ENCODE assay signal across 24 cellular contexts in the genomic region with DNA sequence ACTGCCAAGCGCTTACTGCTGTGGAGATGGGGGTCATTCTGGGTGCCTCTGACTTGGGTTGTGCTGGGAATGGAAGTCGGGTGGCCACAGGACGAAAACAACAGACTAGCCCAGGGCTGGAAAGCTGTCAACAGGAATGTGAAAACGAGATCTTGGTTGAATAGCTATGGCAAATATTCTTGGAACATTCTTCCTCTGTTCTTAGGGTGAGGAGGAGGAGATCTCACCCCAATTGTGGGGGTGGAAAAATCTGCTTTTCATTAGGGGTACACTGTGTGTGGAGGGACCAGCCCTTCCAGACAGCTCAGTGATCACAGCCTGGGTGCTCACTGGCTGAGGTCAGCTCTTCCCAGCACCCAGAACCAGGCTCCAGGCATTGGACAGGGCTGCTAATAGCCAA. TPM values are rescaled to one million over a fixed set of nuclear protein-coding genes. Genes with fewer than 3 reads are reported as not detected.
DNase-seq lines count a peak whose midpoint lies in the region; ATAC-seq and TF ChIP-seq lines count a peak whose summit lies in the region.
"Had no signal": no experiment of that assay in that cellular context is flagged by ENCODE, and none has a peak within 500 bp of the region (broad histone marks: within the 10 kb centered on the region; RNA-seq: fewer than 3 reads in every experiment).

No MANE protein-coding gene starts in this region.

- peaks cover 4% of the 10 kb centered on the region for H3K4me1 ChIP-seq in neural progenitor cell
- H3K4me1 ChIP-seq: prostate gland, uterus had no signal

- H3K4me3 ChIP-seq in AG09309 (ENCODE audit: control insufficient read depth, low read depth, low read length) (no peak overlapping the region), choroid plexus epithelial cell (ENCODE audit: low read depth, low read length) (no peak overlapping the region), neural progenitor cell (no peak overlapping the region), dorsolateral prefrontal cortex (no peak overlapping the region)
- H3K4me3 ChIP-seq: prostate gland, uterus had no signal

- H3K4me2 ChIP-seq in neural progenitor cell, result no peak overlapping the region

- no peaks in the 10 kb centered on the region for H3K36me3 Mint-ChIP-seq in neural progenitor cell
- H3K36me3 Mint-ChIP-seq: CD4-positive, alpha-beta memory T cell; naive thymus-derived CD8-positive, alpha-beta T cell had no signal

- H3K27ac ChIP-seq in neural progenitor cell, result no peak overlapping the region
- H3K27ac ChIP-seq in dorsolateral prefrontal cortex, result no peak overlapping the region
- H3K27ac ChIP-seq: prostate gland, uterus had no signal

- no peaks in the 10 kb centered on the region for H3K79me2 ChIP-seq in neural progenitor cell (ENCODE audit: low read depth)

- DNase-seq in AG09309 (ENCODE audit: low read depth) (peak; percentile 89), M059J (ENCODE audit: low read depth) (peak; percentile 51), choroid plexus epithelial cell (ENCODE audit: low read depth) (peak; percentile 55), neural progenitor cell (ENCODE audit: low spot score) (no peak), left colon (no peak), dorsolateral prefrontal cortex (no peak), NCI-H82 (lab: John Stamatoyannopoulos, UW) (no peak)
- DNase-seq in activated naive CD4-positive, alpha-beta T cell treated with anti-CD3 and anti-CD28 coated beads, Interleukin-2, amount 50 U/mL, for 16 hours, result no peak
- DNase-seq: activated CD4-positive, alpha-beta T cell treated with anti-CD3 and anti-CD28 coated beads, Interleukin-2, amount 50 U/mL, for 1 hour; activated naive CD4-positive, alpha-beta T cell; activated T-cell treated with anti-CD3 and anti-CD28 coated beads for 4 hours; anterior cingulate cortex; CD4-positive, alpha-beta memory T cell; DND-41; foreskin melanocyte; hypothalamus; KG1; mammary epithelial cell; naive thymus-derived CD8-positive, alpha-beta T cell; NCI-H1048; NCI-H524 treated with DMSO at 0.1 percent for 48 hours; stimulated activated CD8-positive, alpha-beta memory T cell treated with anti-CD3 and anti-CD28 coated beads, Interleukin-4, amount 100 ng/mL, for 48 hours; uterus had no signal

- intact Hi-C loops in left colon (cut with DNase I, micrococcal nuclease) (no loop called here), dorsolateral prefrontal cortex (cut with DNase I) (no loop called here)

- H3K4me3 Mint-ChIP-seq in neural progenitor cell, result no peak overlapping the region
- H3K4me3 Mint-ChIP-seq: CD4-positive, alpha-beta memory T cell; naive thymus-derived CD8-positive, alpha-beta T cell had no signal

- no peak overlapping the region for H3K9ac ChIP-seq in neural progenitor cell

- H3F3A ChIP-seq in neural progenitor cell (ENCODE audit: low read depth), result no peaks in the 10 kb centered on the region

- H3K27me3 ChIP-seq in neural progenitor cell (no peaks in the 10 kb centered on the region), dorsolateral prefrontal cortex (no peaks in the 10 kb centered on the region)
- H3K27me3 ChIP-seq: uterus had no signal

- H3K27me3 Mint-ChIP-seq in neural progenitor cell (ENCODE audit: insufficient read depth, low read depth), result peaks cover 4% of the 10 kb centered on the region

- no peak for ATAC-seq in left colon
- ATAC-seq: naive thymus-derived CD8-positive, alpha-beta T cell had no signal

- no peaks in the 10 kb centered on the region for H4K20me1 ChIP-seq in neural progenitor cell (ENCODE audit: low read depth)

- H3K9me3 ChIP-seq in neural progenitor cell (ENCODE audit: low read depth), result no peaks in the 10 kb centered on the region
- H3K9me3 ChIP-seq: prostate gland, uterus had no signal

- no peaks in the 10 kb centered on the region for H3K9me3 Mint-ChIP-seq in neural progenitor cell
- H3K9me3 Mint-ChIP-seq: naive thymus-derived CD8-positive, alpha-beta T cell had no signal

- no peak for TF ChIP-seq CTCF in AG09309 (IDR thresholded peaks at IDR 0.05; ENCODE audit: control insufficient read depth, insufficient read depth, low read depth, low read length, missing control alignments)
- no peak for TF ChIP-seq CTCF in choroid plexus epithelial cell (conservative IDR thresholded peaks at IDR 0.05; ENCODE audit: low read depth, low read length)
- no peak for TF ChIP-seq CTCF in neural progenitor cell (IDR thresholded peaks at IDR 0.05)
- TF ChIP-seq CTCF in dorsolateral prefrontal cortex (IDR thresholded peaks at IDR 0.05 in 54 of 56, conservative IDR thresholded peaks at IDR 0.05 in 2 of 56; ENCODE audit: low read depth in 1 of 56, partially characterized antibody in 56 of 56), result no peak

- peak overlapping the region; percentile 0 for H2AFZ ChIP-seq in neural progenitor cell (replicated peaks)

- peaks cover 14% of the 10 kb centered on the region for H3K4me1 Mint-ChIP-seq in neural progenitor cell
- H3K4me1 Mint-ChIP-seq: CD4-positive, alpha-beta memory T cell; naive thymus-derived CD8-positive, alpha-beta T cell had no signal

- H3K27ac Mint-ChIP-seq in neural progenitor cell, result peak overlapping the region; percentile 57
- H3K27ac Mint-ChIP-seq: CD4-positive, alpha-beta memory T cell; naive thymus-derived CD8-positive, alpha-beta T cell had no signal

- no peaks in the 10 kb centered on the region for H3K36me3 ChIP-seq in neural progenitor cell
- H3K36me3 ChIP-seq: prostate gland, uterus had no signal

RNA-seq across cellular contexts. Expression of gene PRSS23, which starts 52.0 kb away (rescaled TPM):
- 474 and 507 TPM in 2 replicates for total RNA-seq in M059J (2014; rRNA removed; shearing (Covaris generic))
- total RNA-seq in neural progenitor cell (ENCODE audit: low replicate concordance), result 266 and 282 TPM in 2 replicates
- 100 to 1,000 TPM in 1 of 2 donors, 10 to 100 TPM in 1; 54.3 to 124 TPM for total RNA-seq in left colon
- 10 to 100 TPM in 93 of 120 experiments, 1 to 10 TPM in 27; 5.7 to 31.6 (median 13.1) TPM for total RNA-seq in dorsolateral prefrontal cortex
- total RNA-seq: CD4-positive, alpha-beta memory T cell had no signal

Comparison
In these comparisons a context has a peak if more than half of its experiments do, and no peak if none do; other contexts are left out.
1. DNase-seq: peak in AG09309 (single experiment), M059J (single experiment) and choroid plexus epithelial cell (single experiment); none in neural progenitor cell (single experiment), left colon (0 of 2), dorsolateral prefrontal cortex (0 of 10), NCI-H82 (single experiment) and activated naive CD4-positive, alpha-beta T cell treated with anti-CD3 and anti-CD28 coated beads, Interleukin-2, amount 50 U/mL, for 16 hours (single experiment).